1 cellular context compared by ENCODE assay signal in the genomic region with DNA sequence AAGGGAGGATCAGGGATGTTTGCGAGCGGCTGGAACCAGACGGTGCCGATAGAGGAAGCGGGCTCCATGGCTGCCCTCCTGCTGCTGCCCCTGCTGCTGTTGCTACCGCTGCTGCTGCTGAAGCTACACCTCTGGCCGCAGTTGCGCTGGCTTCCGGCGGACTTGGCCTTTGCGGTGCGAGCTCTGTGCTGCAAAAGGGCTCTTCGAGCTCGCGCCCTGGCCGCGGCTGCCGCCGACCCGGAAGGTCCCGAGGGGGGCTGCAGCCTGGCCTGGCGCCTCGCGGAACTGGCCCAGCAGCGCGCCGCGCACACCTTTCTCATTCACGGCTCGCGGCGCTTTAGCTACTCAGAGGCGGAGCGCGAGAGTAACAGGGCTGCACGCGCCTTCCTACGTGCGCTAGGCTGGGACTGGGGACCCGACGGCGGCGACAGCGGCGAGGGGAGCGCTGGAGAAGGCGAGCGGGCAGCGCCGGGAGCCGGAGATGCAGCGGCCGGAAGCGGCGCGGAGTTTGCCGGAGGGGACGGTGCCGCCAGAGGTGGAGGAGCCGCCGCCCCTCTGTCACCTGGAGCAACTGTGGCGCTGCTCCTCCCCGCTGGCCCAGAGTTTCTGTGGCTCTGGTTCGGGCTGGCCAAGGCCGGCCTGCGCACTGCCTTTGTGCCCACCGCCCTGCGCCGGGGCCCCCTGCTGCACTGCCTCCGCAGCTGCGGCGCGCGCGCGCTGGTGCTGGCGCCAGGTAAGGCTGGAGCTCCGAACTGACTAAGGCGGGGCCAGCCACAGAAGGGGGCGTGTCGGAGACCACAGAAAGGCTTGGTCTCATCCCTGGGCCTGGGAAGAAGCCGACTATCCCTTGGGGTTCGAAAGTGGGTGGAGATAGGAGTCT.
TF ChIP-seq lines count a peak whose summit lies in the region.

No MANE protein-coding gene starts in this region.

TF ChIP-seq in HepG2, 621 proteins besides CTCF, POLR2A, EP300 and RAD21 (continued from another document and continues in another):
- TF ChIP-seq, protein P1, sequence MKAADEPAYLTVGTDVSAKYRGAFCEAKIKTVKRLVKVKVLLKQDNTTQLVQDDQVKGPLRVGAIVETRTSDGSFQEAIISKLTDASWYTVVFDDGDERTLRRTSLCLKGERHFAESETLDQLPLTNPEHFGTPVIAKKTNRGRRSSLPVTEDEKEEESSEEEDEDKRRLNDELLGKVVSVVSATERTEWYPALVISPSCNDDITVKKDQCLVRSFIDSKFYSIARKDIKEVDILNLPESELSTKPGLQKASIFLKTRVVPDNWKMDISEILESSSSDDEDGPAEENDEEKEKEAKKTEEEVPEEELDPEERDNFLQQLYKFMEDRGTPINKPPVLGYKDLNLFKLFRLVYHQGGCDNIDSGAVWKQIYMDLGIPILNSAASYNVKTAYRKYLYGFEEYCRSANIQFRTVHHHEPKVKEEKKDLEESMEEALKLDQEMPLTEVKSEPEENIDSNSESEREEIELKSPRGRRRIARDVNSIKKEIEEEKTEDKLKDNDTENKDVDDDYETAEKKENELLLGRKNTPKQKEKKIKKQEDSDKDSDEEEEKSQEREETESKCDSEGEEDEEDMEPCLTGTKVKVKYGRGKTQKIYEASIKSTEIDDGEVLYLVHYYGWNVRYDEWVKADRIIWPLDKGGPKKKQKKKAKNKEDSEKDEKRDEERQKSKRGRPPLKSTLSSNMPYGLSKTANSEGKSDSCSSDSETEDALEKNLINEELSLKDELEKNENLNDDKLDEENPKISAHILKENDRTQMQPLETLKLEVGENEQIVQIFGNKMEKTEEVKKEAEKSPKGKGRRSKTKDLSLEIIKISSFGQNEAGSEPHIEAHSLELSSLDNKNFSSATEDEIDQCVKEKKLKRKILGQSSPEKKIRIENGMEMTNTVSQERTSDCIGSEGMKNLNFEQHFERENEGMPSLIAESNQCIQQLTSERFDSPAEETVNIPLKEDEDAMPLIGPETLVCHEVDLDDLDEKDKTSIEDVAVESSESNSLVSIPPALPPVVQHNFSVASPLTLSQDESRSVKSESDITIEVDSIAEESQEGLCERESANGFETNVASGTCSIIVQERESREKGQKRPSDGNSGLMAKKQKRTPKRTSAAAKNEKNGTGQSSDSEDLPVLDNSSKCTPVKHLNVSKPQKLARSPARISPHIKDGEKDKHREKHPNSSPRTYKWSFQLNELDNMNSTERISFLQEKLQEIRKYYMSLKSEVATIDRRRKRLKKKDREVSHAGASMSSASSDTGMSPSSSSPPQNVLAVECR (CRISPR knock-in tag; IDR thresholded peaks at IDR 0.05; ENCODE audit: borderline replicate concordance), result peak; percentile 88
- TF ChIP-seq ZNF761 (CRISPR knock-in tag; conservative IDR thresholded peaks at IDR 0.05) (peak; percentile 51; the same call in 1 of the 2 replicates), XBP1 (CRISPR knock-in tag; IDR thresholded peaks at IDR 0.05) (no peak), IRX3 (CRISPR knock-in tag; IDR thresholded peaks at IDR 0.05; ENCODE audit: borderline replicate concordance, low read depth) (no peak), SRY (CRISPR knock-in tag; IDR thresholded peaks at IDR 0.05) (no peak), ZNF207 (IDR thresholded peaks at IDR 0.05; ENCODE audit: borderline replicate concordance) (no peak), SP1 (IDR thresholded peaks at IDR 0.05) (no peak), SP1 (CRISPR knock-in tag; IDR thresholded peaks at IDR 0.05) (peak; percentile 33; the same call in 1 of the 2 replicates), HMG20B (CRISPR knock-in tag; conservative IDR thresholded peaks at IDR 0.05) (no peak), ZNF20 (CRISPR knock-in tag; IDR thresholded peaks at IDR 0.05) (no peak), CREM (IDR thresholded peaks at IDR 0.05) (no peak), CREM (CRISPR knock-in tag; IDR thresholded peaks at IDR 0.05) (no peak), ZNF670 (CRISPR knock-in tag; IDR thresholded peaks at IDR 0.05; ENCODE audit: borderline replicate concordance) (no peak), CBFB (CRISPR knock-in tag; IDR thresholded peaks at IDR 0.05) (0 out of 2 replicates have a peak, but pooled peaks have one; percentile 32), KDM1A (CRISPR knock-in tag; IDR thresholded peaks at IDR 0.05) (no peak), ZNF432 (CRISPR knock-in tag; IDR thresholded peaks at IDR 0.05; ENCODE audit: borderline replicate concordance) (no peak), ZNF136 (CRISPR knock-in tag; IDR thresholded peaks at IDR 0.05; ENCODE audit: low read depth) (no peak), ARID2 (CRISPR knock-in tag; IDR thresholded peaks at IDR 0.05; ENCODE audit: borderline replicate concordance) (no peak), ZNF709 (CRISPR knock-in tag; IDR thresholded peaks at IDR 0.05) (peak; percentile 90), EHMT2 (IDR thresholded peaks at IDR 0.05; ENCODE audit: borderline replicate concordance, low read depth, low read length) (no peak), ESRRA (CRISPR knock-in tag; IDR thresholded peaks at IDR 0.05; ENCODE audit: low read depth) (0 out of 2 replicates have a peak, but pooled peaks have one; percentile 35), JUND (CRISPR knock-in tag; IDR thresholded peaks at IDR 0.05) (peak; percentile 44; the same call in 1 of the 2 replicates), KDM5A (IDR thresholded peaks at IDR 0.05; ENCODE audit: borderline replicate concordance, low read length) (no peak), MZF1 (CRISPR knock-in tag; IDR thresholded peaks at IDR 0.05; ENCODE audit: borderline replicate concordance) (peak; percentile 85; the same call in 1 of the 2 replicates), ZNF282 (IDR thresholded peaks at IDR 0.05; ENCODE audit: partially characterized antibody) (no peak), NCOA2 (CRISPR knock-in tag; IDR thresholded peaks at IDR 0.05) (no peak), CBX5 (CRISPR knock-in tag; IDR thresholded peaks at IDR 0.05; ENCODE audit: borderline replicate concordance) (no peak), KDM4B (CRISPR knock-in tag; IDR thresholded peaks at IDR 0.05) (no peak), ZNF230 (CRISPR knock-in tag; IDR thresholded peaks at IDR 0.05) (no peak; the same call in 1 of the 2 replicates), ZNF501 (CRISPR knock-in tag; IDR thresholded peaks at IDR 0.05) (no peak; the same call in 1 of the 2 replicates), ZNF552 (CRISPR knock-in tag; IDR thresholded peaks at IDR 0.05; ENCODE audit: borderline replicate concordance) (no peak; the same call in 1 of the 2 replicates), FIP1L1 (IDR thresholded peaks at IDR 0.05; ENCODE audit: borderline replicate concordance, insufficient read depth, low read depth, low read length) (no peak), RAD51 (IDR thresholded peaks at IDR 0.05; ENCODE audit: borderline replicate concordance) (no peak), SMYD3 (CRISPR knock-in tag; IDR thresholded peaks at IDR 0.05) (no peak), TARDBP (CRISPR knock-in tag; IDR thresholded peaks at IDR 0.05) (no peak; the same call in 1 of the 2 replicates)
- TF ChIP-seq, protein P2, sequence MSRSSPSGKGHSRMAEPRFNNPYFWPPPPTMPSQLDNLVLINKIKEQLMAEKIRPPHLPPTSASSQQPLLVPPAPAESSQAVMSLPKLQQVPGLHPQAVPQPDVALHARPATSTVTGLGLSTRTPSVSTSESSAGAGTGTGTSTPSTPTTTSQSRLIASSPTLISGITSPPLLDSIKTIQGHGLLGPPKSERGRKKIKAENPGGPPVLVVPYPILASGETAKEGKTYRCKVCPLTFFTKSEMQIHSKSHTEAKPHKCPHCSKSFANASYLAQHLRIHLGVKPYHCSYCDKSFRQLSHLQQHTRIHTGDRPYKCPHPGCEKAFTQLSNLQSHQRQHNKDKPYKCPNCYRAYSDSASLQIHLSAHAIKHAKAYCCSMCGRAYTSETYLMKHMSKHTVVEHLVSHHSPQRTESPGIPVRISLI (CRISPR knock-in tag; IDR thresholded peaks at IDR 0.05; ENCODE audit: borderline replicate concordance), result no peak
- TF ChIP-seq, protein P3, sequence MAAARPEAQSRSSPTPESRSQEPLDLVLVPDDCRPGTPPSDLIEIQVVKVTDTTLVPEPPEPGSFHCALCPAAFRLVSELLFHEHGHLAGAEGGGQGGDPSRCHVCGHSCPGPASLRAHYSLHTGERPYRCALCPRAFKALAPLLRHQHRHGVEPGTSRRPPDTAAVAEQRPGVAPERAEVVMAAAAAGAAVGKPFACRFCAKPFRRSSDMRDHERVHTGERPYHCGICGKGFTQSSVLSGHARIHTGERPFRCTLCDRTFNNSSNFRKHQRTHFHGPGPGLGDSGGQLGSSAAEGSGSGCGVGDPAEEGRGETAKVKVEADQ (CRISPR knock-in tag; IDR thresholded peaks at IDR 0.05; ENCODE audit: borderline replicate concordance), result peak; percentile 58; the same call in 1 of the 2 replicates
- TF ChIP-seq, protein P4, sequence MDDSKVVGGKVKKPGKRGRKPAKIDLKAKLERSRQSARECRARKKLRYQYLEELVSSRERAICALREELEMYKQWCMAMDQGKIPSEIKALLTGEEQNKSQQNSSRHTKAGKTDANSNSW (CRISPR knock-in tag; IDR thresholded peaks at IDR 0.05; ENCODE audit: borderline replicate concordance), result no peak; the same call in 1 of the 2 replicates
- TF ChIP-seq, protein P5, sequence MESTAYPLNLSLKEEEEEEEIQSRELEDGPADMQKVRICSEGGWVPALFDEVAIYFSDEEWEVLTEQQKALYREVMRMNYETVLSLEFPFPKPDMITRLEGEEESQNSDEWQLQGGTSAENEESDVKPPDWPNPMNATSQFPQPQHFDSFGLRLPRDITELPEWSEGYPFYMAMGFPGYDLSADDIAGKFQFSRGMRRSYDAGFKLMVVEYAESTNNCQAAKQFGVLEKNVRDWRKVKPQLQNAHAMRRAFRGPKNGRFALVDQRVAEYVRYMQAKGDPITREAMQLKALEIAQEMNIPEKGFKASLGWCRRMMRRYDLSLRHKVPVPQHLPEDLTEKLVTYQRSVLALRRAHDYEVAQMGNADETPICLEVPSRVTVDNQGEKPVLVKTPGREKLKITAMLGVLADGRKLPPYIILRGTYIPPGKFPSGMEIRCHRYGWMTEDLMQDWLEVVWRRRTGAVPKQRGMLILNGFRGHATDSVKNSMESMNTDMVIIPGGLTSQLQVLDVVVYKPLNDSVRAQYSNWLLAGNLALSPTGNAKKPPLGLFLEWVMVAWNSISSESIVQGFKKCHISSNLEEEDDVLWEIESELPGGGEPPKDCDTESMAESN (CRISPR knock-in tag; conservative IDR thresholded peaks at IDR 0.05), result peak; percentile 76; the same call in 1 of the 2 replicates
- TF ChIP-seq, protein P6, sequence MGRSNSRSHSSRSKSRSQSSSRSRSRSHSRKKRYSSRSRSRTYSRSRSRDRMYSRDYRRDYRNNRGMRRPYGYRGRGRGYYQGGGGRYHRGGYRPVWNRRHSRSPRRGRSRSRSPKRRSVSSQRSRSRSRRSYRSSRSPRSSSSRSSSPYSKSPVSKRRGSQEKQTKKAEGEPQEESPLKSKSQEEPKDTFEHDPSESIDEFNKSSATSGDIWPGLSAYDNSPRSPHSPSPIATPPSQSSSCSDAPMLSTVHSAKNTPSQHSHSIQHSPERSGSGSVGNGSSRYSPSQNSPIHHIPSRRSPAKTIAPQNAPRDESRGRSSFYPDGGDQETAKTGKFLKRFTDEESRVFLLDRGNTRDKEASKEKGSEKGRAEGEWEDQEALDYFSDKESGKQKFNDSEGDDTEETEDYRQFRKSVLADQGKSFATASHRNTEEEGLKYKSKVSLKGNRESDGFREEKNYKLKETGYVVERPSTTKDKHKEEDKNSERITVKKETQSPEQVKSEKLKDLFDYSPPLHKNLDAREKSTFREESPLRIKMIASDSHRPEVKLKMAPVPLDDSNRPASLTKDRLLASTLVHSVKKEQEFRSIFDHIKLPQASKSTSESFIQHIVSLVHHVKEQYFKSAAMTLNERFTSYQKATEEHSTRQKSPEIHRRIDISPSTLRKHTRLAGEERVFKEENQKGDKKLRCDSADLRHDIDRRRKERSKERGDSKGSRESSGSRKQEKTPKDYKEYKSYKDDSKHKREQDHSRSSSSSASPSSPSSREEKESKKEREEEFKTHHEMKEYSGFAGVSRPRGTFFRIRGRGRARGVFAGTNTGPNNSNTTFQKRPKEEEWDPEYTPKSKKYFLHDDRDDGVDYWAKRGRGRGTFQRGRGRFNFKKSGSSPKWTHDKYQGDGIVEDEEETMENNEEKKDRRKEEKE (IDR thresholded peaks at IDR 0.05), result no peak
- TF ChIP-seq, protein P7, sequence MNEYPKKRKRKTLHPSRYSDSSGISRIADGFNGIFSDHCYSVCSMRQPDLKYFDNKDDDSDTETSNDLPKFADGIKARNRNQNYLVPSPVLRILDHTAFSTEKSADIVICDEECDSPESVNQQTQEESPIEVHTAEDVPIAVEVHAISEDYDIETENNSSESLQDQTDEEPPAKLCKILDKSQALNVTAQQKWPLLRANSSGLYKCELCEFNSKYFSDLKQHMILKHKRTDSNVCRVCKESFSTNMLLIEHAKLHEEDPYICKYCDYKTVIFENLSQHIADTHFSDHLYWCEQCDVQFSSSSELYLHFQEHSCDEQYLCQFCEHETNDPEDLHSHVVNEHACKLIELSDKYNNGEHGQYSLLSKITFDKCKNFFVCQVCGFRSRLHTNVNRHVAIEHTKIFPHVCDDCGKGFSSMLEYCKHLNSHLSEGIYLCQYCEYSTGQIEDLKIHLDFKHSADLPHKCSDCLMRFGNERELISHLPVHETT (CRISPR knock-in tag; conservative IDR thresholded peaks at IDR 0.05), result 0 out of 2 replicates have a peak, but pooled peaks have one; percentile 23
- TF ChIP-seq, protein P8, sequence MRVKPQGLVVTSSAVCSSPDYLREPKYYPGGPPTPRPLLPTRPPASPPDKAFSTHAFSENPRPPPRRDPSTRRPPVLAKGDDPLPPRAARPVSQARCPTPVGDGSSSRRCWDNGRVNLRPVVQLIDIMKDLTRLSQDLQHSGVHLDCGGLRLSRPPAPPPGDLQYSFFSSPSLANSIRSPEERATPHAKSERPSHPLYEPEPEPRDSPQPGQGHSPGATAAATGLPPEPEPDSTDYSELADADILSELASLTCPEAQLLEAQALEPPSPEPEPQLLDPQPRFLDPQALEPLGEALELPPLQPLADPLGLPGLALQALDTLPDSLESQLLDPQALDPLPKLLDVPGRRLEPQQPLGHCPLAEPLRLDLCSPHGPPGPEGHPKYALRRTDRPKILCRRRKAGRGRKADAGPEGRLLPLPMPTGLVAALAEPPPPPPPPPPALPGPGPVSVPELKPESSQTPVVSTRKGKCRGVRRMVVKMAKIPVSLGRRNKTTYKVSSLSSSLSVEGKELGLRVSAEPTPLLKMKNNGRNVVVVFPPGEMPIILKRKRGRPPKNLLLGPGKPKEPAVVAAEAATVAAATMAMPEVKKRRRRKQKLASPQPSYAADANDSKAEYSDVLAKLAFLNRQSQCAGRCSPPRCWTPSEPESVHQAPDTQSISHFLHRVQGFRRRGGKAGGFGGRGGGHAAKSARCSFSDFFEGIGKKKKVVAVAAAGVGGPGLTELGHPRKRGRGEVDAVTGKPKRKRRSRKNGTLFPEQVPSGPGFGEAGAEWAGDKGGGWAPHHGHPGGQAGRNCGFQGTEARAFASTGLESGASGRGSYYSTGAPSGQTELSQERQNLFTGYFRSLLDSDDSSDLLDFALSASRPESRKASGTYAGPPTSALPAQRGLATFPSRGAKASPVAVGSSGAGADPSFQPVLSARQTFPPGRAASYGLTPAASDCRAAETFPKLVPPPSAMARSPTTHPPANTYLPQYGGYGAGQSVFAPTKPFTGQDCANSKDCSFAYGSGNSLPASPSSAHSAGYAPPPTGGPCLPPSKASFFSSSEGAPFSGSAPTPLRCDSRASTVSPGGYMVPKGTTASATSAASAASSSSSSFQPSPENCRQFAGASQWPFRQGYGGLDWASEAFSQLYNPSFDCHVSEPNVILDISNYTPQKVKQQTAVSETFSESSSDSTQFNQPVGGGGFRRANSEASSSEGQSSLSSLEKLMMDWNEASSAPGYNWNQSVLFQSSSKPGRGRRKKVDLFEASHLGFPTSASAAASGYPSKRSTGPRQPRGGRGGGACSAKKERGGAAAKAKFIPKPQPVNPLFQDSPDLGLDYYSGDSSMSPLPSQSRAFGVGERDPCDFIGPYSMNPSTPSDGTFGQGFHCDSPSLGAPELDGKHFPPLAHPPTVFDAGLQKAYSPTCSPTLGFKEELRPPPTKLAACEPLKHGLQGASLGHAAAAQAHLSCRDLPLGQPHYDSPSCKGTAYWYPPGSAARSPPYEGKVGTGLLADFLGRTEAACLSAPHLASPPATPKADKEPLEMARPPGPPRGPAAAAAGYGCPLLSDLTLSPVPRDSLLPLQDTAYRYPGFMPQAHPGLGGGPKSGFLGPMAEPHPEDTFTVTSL (CRISPR knock-in tag; IDR thresholded peaks at IDR 0.05; ENCODE audit: borderline replicate concordance), result no peak
